ENCODE assay signal across 10 cellular contexts in genomic region chr19:51124729-51125128, GRCh38. TPM values are rescaled to one million over a fixed set of nuclear protein-coding genes. Genes with fewer than 3 reads are reported as not detected.
A peak's percentile ranks its signal among the peaks of the same experiment; 100 is the strongest.
DNase-seq lines count a peak whose midpoint lies in the region; ATAC-seq and TF ChIP-seq lines count a peak whose summit lies in the region.
"Had no signal": no experiment of that assay in that cellular context is flagged by ENCODE, and none has a peak within 500 bp of the region (broad histone marks: within the 10 kb centered on the region; RNA-seq: fewer than 3 reads in every experiment).

Gene SIGLEC9, plus strand, starts transcription at chr19:51124906. Its CDS starts 69 bp downstream, at chr19:51124975.

- peaks cover 86% of the 10 kb centered on the region for H3K4me1 Mint-ChIP-seq in CD14-positive monocyte

- H3K4me3 ChIP-seq in gastroesophageal sphincter: peak within 1 kb of the TSS in 1 of 2 donors; percentile 30
- H3K4me3 ChIP-seq in smooth muscle cell: no peak within 1 kb of the TSS

- TF ChIP-seq EP300 in gastroesophageal sphincter (IDR thresholded peaks at IDR 0.05): no peak

- peak within 1 kb of the TSS; percentile 91 to 99 for H3K4me3 Mint-ChIP-seq in CD14-positive monocyte
- H3K4me3 Mint-ChIP-seq: H9 had no signal

- peak; percentile 27 to 41 for TF ChIP-seq POLR2A in gastroesophageal sphincter (IDR thresholded peaks at IDR 0.05)

- H3K9ac ChIP-seq in smooth muscle cell (ENCODE audit: low read depth): no peak within 1 kb of the TSS

- ATAC-seq in gastroesophageal sphincter: peak; percentile 39
- no peak for ATAC-seq in omental fat pad (ENCODE audit: low FRiP score)
- no peak for ATAC-seq in GM19324 (IDR thresholded peaks at IDR 0.05; ENCODE audit: low FRiP score, unreplicated experiment)
- ATAC-seq: Panc1 had no signal

- peaks cover 0 to 4% (median under 1%) of the 10 kb centered on the region in 3 donors for H3K27me3 Mint-ChIP-seq in CD14-positive monocyte (ENCODE audit: low read depth in 3 of 3)

- H4K20me1 ChIP-seq in smooth muscle cell (ENCODE audit: low read depth): no peaks in the 10 kb centered on the region

- H3K27me3 ChIP-seq in gastroesophageal sphincter: peaks cover 50% of the 10 kb centered on the region
- H3K27me3 ChIP-seq in smooth muscle cell (ENCODE audit: low read depth): no peaks in the 10 kb centered on the region

- H3K4me2 ChIP-seq in smooth muscle cell: no peak within 1 kb of the TSS

- 60% methylated on average over 2 of the region's 14 CpGs; no CpG with 5 or more reads in 1 of the 2 donors for WGBS in gastroesophageal sphincter (ENCODE audit: low coverage in 1 of 2), 2 donors
- WGBS in smooth muscle cell (ENCODE audit: low lambda C conversion rate): 78% methylated on average over 12 of the region's 14 CpGs

- intact Hi-C loops in CD14-positive monocyte (cut with micrococcal nuclease): no loop called here

- no peak within 1 kb of the TSS for H2AFZ ChIP-seq in smooth muscle cell (ENCODE audit: low read depth)

- H3K36me3 ChIP-seq in gastroesophageal sphincter (no peaks in the 10 kb centered on the region), smooth muscle cell (ENCODE audit: low read depth) (no peaks in the 10 kb centered on the region)

- H3K79me2 ChIP-seq in smooth muscle cell (ENCODE audit: low read depth): no peaks in the 10 kb centered on the region

- H3K36me3 Mint-ChIP-seq in CD14-positive monocyte: peaks cover 31 to 58% of the 10 kb centered on the region in 2 donors

- DNase-seq in CD14-positive monocyte (ENCODE audit: low spot score): peak; percentile 80
- peak; percentile 83 for DNase-seq in RPMI8226
- DNase-seq in omental fat pad (ENCODE audit: low spot score): no peak
- no peak for DNase-seq in smooth muscle cell (lab: John Stamatoyannopoulos, UW; ENCODE audit: unreplicated experiment)
- no peak for DNase-seq in DMS 273 treated with DMSO at 0.1 percent for 48 hours (lab: John Stamatoyannopoulos, UW)
- DNase-seq in NCI-H2171 (lab: John Stamatoyannopoulos, UW): no peak
- DNase-seq: H9 had no signal

- no peaks in the 10 kb centered on the region for H3F3A ChIP-seq in smooth muscle cell (ENCODE audit: low read depth)

- H3K9me3 ChIP-seq in gastroesophageal sphincter (no peaks in the 10 kb centered on the region), smooth muscle cell (replicated peaks; ENCODE audit: low read depth) (no peaks in the 10 kb centered on the region)

- H3K4me1 ChIP-seq in gastroesophageal sphincter: no peaks in the 10 kb centered on the region
- H3K4me1 ChIP-seq in smooth muscle cell (ENCODE audit: low read depth): no peaks in the 10 kb centered on the region

- TF ChIP-seq CTCF in CD14-positive monocyte (IDR thresholded peaks at IDR 0.05) (no peak), gastroesophageal sphincter (IDR thresholded peaks at IDR 0.05) (no peak), omental fat pad (IDR thresholded peaks at IDR 0.05) (no peak), smooth muscle cell (IDR thresholded peaks at IDR 0.05; ENCODE audit: borderline replicate concordance, insufficient read depth, poor library complexity, severe bottlenecking) (no peak)

- peaks cover 0 to 2% (median 0%) of the 10 kb centered on the region in 7 donors for H3K9me3 Mint-ChIP-seq in CD14-positive monocyte
- H3K9me3 Mint-ChIP-seq: H9 had no signal

- H3K27ac ChIP-seq in gastroesophageal sphincter (peak within 1 kb of the TSS in 3 of 4 donors; percentile 7 to 62 (median 54)), smooth muscle cell (ENCODE audit: low read depth) (no peak within 1 kb of the TSS)

- peak within 1 kb of the TSS; percentile 98 to 100 (median 99) for H3K27ac Mint-ChIP-seq in CD14-positive monocyte

RNA-seq across cellular contexts. Expression of gene SIGLEC9, which starts in this region (rescaled TPM):
- polyA plus RNA-seq in CD14-positive monocyte: 100 to 1,000 TPM in 1 of 2 donors, 10 to 100 TPM in 1; 87.5 to 133 TPM
- 1 to 10 TPM in 3 of 4 donors, under 1 TPM in 1; 0.62 to 9.2 (median 4.0) TPM for total RNA-seq in gastroesophageal sphincter
- total RNA-seq in omental fat pad: 10 to 100 TPM in 3 of 4 donors, 1 to 10 TPM in 1; 3.5 to 25.0 (median 20.4) TPM
- not detected in 2 replicates for total RNA-seq in smooth muscle cell
- not detected in 2 replicates for polyA plus RNA-seq in smooth muscle cell
- total RNA-seq: H9 had no signal

Comparison
In these comparisons a context has a peak if more than half of its experiments do, and no peak if none do; other contexts are left out.
1. RNA of gene SIGLEC9 (polyA plus RNA-seq): 87.5 to 133 TPM in CD14-positive monocyte; not detected in smooth muscle cell; every median in the first group is over 10 times any median in the second.
2. DNase-seq: peak in CD14-positive monocyte (single experiment) and RPMI8226 (single experiment); none in omental fat pad (single experiment), smooth muscle cell (single experiment), DMS 273 treated with DMSO at 0.1 percent for 48 hours (single experiment) and NCI-H2171 (single experiment).